ENCODE assay signal across 18 cellular contexts in the genomic region with DNA sequence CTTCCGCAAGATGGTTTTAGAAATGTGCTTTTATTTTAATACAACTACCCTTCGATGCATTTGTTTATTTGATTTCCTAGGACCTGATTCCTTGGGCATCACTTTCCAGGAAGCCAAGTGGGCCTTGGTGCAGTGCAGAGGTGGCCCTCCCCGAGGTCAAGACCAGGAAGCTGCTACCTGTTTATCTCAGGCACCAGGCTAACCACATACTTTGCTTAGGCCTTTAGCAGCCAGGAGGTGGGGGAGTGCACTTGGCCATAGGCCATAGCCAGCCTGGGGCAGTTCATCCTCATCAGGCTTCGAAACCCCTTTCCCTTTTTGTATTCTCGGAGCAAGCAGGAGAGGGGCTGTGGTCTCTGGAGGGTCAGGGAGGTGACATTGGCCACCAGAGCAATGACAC. TPM values are rescaled to one million over a fixed set of nuclear protein-coding genes. Genes with fewer than 3 reads are reported as not detected.
A peak's percentile ranks its signal among the peaks of the same experiment; 100 is the strongest.
DNase-seq lines count a peak whose midpoint lies in the region; ATAC-seq, FAIRE-seq and TF ChIP-seq lines count a peak whose summit lies in the region.
"Had no signal": no experiment of that assay in that cellular context is flagged by ENCODE, and none has a peak within 500 bp of the region (broad histone marks: within the 10 kb centered on the region; RNA-seq: fewer than 3 reads in every experiment).

No MANE protein-coding gene starts in this region.

- POLR2A ChIA-PET in HepG2 (lab: Yijun Ruan, JAX) = no interaction called here

- intact Hi-C loops in HepG2 (cut with micrococcal nuclease; ENCODE audit: unreplicated experiment) (loop anchor here (10.0 kb wide), 1 partner anchor 1202 kb away; no protein-coding TSS in a partner anchor), stomach (cut with DNase I; ENCODE audit: low total_unique reads) (no loop called here), posterior cingulate gyrus (cut with DNase I) (no loop called here)

- CTCF ChIA-PET in HepG2 (lab: Yijun Ruan, JAX; ENCODE audit: low intra/inter-chr PET ratio, low total read pairs) = interaction anchor here (8.2 kb wide), 1 partner anchor 65 kb away, joined by 82 read pairs; no protein-coding TSS in a partner anchor

- TF ChIP-seq RAD21 in liver (IDR thresholded peaks at IDR 0.05) (no peak), HepG2 (CRISPR knock-in tag; IDR thresholded peaks at IDR 0.05) (no peak)

- H2AFZ ChIP-seq in HepG2 (ENCODE audit: low read length) (no peak overlapping the region), MM.1S (ENCODE audit: low read length) (no peak overlapping the region)

- TF ChIP-seq CTCF in liver (IDR thresholded peaks at IDR 0.05; ENCODE audit: low read depth, low read length, missing input control) (no peak), HepG2 (CRISPR knock-in tag; IDR thresholded peaks at IDR 0.05) (no peak), MM.1S (IDR thresholded peaks at IDR 0.05; ENCODE audit: low read length) (no peak), stomach (IDR thresholded peaks at IDR 0.05) (no peak)

- H3K9ac ChIP-seq in liver (ENCODE audit: low read depth in 1 of 2, low read length in 2 of 2) = peak overlapping the region in 1 of 2 donors; percentile 30
- H3K9ac ChIP-seq in HepG2 (ENCODE audit: insufficient read depth, low read depth, low read length) = no peak overlapping the region
- no peak overlapping the region for H3K9ac ChIP-seq in MM.1S (ENCODE audit: low read length)

- in situ Hi-C loops in HepG2 (cut with HindIII; ENCODE audit: extremely low pct_ligation_motif_present, low pct_unique_long_range_greater_than_20kb) = no loop called here

- H3K4me1 Mint-ChIP-seq in activated T-cell treated with anti-CD3 and anti-CD28 coated beads, Interleukin-2, amount 50 U/mL, for 72 hours (ENCODE audit: low read depth) = peaks cover 10% of the 10 kb centered on the region
- H3K4me1 Mint-ChIP-seq: central memory CD8-positive, alpha-beta T cell had no signal

- DNase-seq in HepG2 (ENCODE audit: low spot score) = no peak
- DNase-seq in MM.1S = peak; percentile 46
- peak; percentile 33 for DNase-seq in stomach
- no peak for DNase-seq in posterior cingulate gyrus
- DNase-seq in NCI-H2196 (lab: John Stamatoyannopoulos, UW; ENCODE audit: unreplicated experiment) = no peak
- no peak for DNase-seq in activated T-cell treated with anti-CD3 and anti-CD28 coated beads, Interleukin-2, amount 50 U/mL, for 72 hours
- DNase-seq: activated CD8-positive, alpha-beta T cell treated with anti-CD3 and anti-CD28 coated beads, Interleukin-2, amount 10 ng/mL, durations not matched to agents 7 days and 5 days; CD8-positive, alpha-beta T cell; effector memory CD4-positive, alpha-beta T cell; hypothalamus; NCI-H1092 treated with DMSO at 0.1 percent for 48 hours; occipital lobe; right lobe of liver; stimulated activated CD4-positive, alpha-beta T cell treated with anti-CD3 and anti-CD28 coated beads, Interleukin-1b, Interleukin-23, amount 100 ng/mL, for 48 hours had no signal

- no peak overlapping the region for H3K4me2 ChIP-seq in HepG2 (ENCODE audit: low read depth, low read length)
- no peak overlapping the region for H3K4me2 ChIP-seq in MM.1S (ENCODE audit: low read depth, low read length)

- no peak overlapping the region for H3K4me3 Mint-ChIP-seq in activated T-cell treated with anti-CD3 and anti-CD28 coated beads, Interleukin-2, amount 50 U/mL, for 72 hours
- H3K4me3 Mint-ChIP-seq: activated CD8-positive, alpha-beta T cell treated with anti-CD3 and anti-CD28 coated beads, Interleukin-2, amount 10 ng/mL, durations not matched to agents 7 days and 5 days; CD8-positive, alpha-beta T cell; central memory CD8-positive, alpha-beta T cell had no signal

- no peak for TF ChIP-seq POLR2A in HepG2 (IDR thresholded peaks at IDR 0.05; ENCODE audit: insufficient read depth in 1 of 2, low read depth in 2 of 2, low read length in 2 of 2)
- no peak for TF ChIP-seq POLR2A in stomach (IDR thresholded peaks at IDR 0.05)

- FAIRE-seq in HepG2 (lab: Jason Lieb, UNC) = no peak

- no peaks in the 10 kb centered on the region for H3K9me3 Mint-ChIP-seq in activated T-cell treated with anti-CD3 and anti-CD28 coated beads, Interleukin-2, amount 50 U/mL, for 72 hours
- H3K9me3 Mint-ChIP-seq: CD8-positive, alpha-beta T cell; central memory CD8-positive, alpha-beta T cell had no signal

- H3K27ac Mint-ChIP-seq in activated T-cell treated with anti-CD3 and anti-CD28 coated beads, Interleukin-2, amount 50 U/mL, for 72 hours = no peak overlapping the region
- H3K27ac Mint-ChIP-seq: activated CD8-positive, alpha-beta T cell treated with anti-CD3 and anti-CD28 coated beads, Interleukin-2, amount 10 ng/mL, durations not matched to agents 7 days and 5 days had no signal

- ATAC-seq in HepG2 = no peak
- peak; percentile 47 for ATAC-seq in HG02623 (IDR thresholded peaks at IDR 0.05; ENCODE audit: unreplicated experiment)
- no peak for ATAC-seq in activated T-cell treated with anti-CD3 and anti-CD28 coated beads, Interleukin-2, amount 50 U/mL, for 72 hours (replicated peaks in 1 of 2)
- ATAC-seq: activated CD8-positive, alpha-beta T cell treated with anti-CD3 and anti-CD28 coated beads, Interleukin-2, amount 10 ng/mL, durations not matched to agents 7 days and 5 days; CD8-positive, alpha-beta T cell had no signal

- H3F3A ChIP-seq in MM.1S (ENCODE audit: insufficient read depth, low read length) = no peaks in the 10 kb centered on the region

- H3K79me2 ChIP-seq in HepG2 (ENCODE audit: insufficient read depth, low read length) (no peaks in the 10 kb centered on the region), MM.1S (ENCODE audit: low read length) (no peaks in the 10 kb centered on the region)

- H3K4me1 ChIP-seq in liver (ENCODE audit: control insufficient read depth in 4 of 4, insufficient read depth in 4 of 4, low read length in 3 of 4) (peaks cover 2 to 16% (median 9%) of the 10 kb centered on the region in 4 donors), HepG2 (ENCODE audit: insufficient read depth, low read length) (no peaks in the 10 kb centered on the region), MM.1S (ENCODE audit: low read length) (no peaks in the 10 kb centered on the region), stomach (peaks cover 11 to 20% (median 18%) of the 10 kb centered on the region in 4 donors)
- H3K4me1 ChIP-seq: right lobe of liver had no signal

- 76% methylated on average over 5 of the region's 5 CpGs for WGBS in liver
- 94% methylated on average over 5 of the region's 5 CpGs for WGBS in HepG2 (ENCODE audit: low lambda C conversion rate)
- WGBS in stomach, 5 donors = 74 to 81% (median 77%) methylated on average over 5 of the region's 5 CpGs

- H3K36me3 ChIP-seq in liver (ENCODE audit: control insufficient read depth in 4 of 4, insufficient read depth in 3 of 4, low read depth in 1 of 4, low read length in 3 of 4) = peaks cover 0 to 8% (median 2%) of the 10 kb centered on the region in 4 donors
- peaks cover 16 to 78% of the 10 kb centered on the region in 2 experiments for H3K36me3 ChIP-seq in HepG2 (replicated peaks in 1 of 2; ENCODE audit: control insufficient read depth in 1 of 2, insufficient read depth in 2 of 2, low read length in 2 of 2)
- H3K36me3 ChIP-seq in MM.1S (replicated peaks; ENCODE audit: insufficient read depth, low read length) = no peaks in the 10 kb centered on the region
- H3K36me3 ChIP-seq in stomach = peaks cover 0 to 15% (median 8%) of the 10 kb centered on the region in 4 donors

- H3K9me3 ChIP-seq in liver (ENCODE audit: control insufficient read depth in 4 of 4, low read length in 3 of 4) (no peaks in the 10 kb centered on the region), HepG2 (ENCODE audit: low read length) (no peaks in the 10 kb centered on the region), MM.1S (replicated peaks; ENCODE audit: insufficient read depth, low read length) (no peaks in the 10 kb centered on the region), stomach (no peaks in the 10 kb centered on the region)
- H3K9me3 ChIP-seq: right lobe of liver had no signal

- H3K27me3 Mint-ChIP-seq in activated T-cell treated with anti-CD3 and anti-CD28 coated beads, Interleukin-2, amount 50 U/mL, for 72 hours (ENCODE audit: low read depth) = no peaks in the 10 kb centered on the region
- H3K27me3 Mint-ChIP-seq: central memory CD8-positive, alpha-beta T cell had no signal

- BruUV-seq in HepG2 (replicated peaks; lab: Mats Ljungman, UMichigan) = no TSS peak

- no peak overlapping the region for H3K4me3 ChIP-seq in liver (ENCODE audit: low read depth in 1 of 3, low read length in 3 of 3)
- H3K4me3 ChIP-seq in HepG2 (replicated peaks in 1 of 3; ENCODE audit: insufficient read depth in 1 of 3, low read depth in 2 of 3, low read length in 3 of 3) = no peak overlapping the region
- no peak overlapping the region for H3K4me3 ChIP-seq in MM.1S (ENCODE audit: low read length)
- H3K4me3 ChIP-seq in stomach = no peak overlapping the region
- H3K4me3 ChIP-seq: right lobe of liver had no signal

- H3K9me2 ChIP-seq in MM.1S (replicated peaks; ENCODE audit: insufficient read depth, low read length) = no peaks in the 10 kb centered on the region

- H3K27ac ChIP-seq in liver (ENCODE audit: low read depth in 1 of 2, low read length in 2 of 2) = peak overlapping the region; percentile 31 to 52
- no peak overlapping the region for H3K27ac ChIP-seq in HepG2 (ENCODE audit: extremely low read length, insufficient read depth, low read length)
- H3K27ac ChIP-seq in MM.1S (ENCODE audit: low read length) = no peak overlapping the region
- no peak overlapping the region for H3K27ac ChIP-seq in stomach
- H3K27ac ChIP-seq: right lobe of liver, RWPE1 had no signal

- no peaks in the 10 kb centered on the region for H3K36me3 Mint-ChIP-seq in activated T-cell treated with anti-CD3 and anti-CD28 coated beads, Interleukin-2, amount 50 U/mL, for 72 hours (ENCODE audit: insufficient read depth in 2 of 2)

- no peaks in the 10 kb centered on the region for H3K27me3 ChIP-seq in liver (ENCODE audit: control insufficient read depth in 4 of 4, insufficient read depth in 4 of 4, low read length in 3 of 4)
- H3K27me3 ChIP-seq in HepG2 (ENCODE audit: control insufficient read depth in 1 of 2, insufficient read depth in 2 of 2, low read length in 2 of 2) = no peaks in the 10 kb centered on the region
- no peaks in the 10 kb centered on the region for H3K27me3 ChIP-seq in MM.1S (replicated peaks; ENCODE audit: insufficient read depth, low read length)
- no peaks in the 10 kb centered on the region for H3K27me3 ChIP-seq in stomach
- H3K27me3 ChIP-seq: right lobe of liver had no signal

- TF ChIP-seq EP300 in HepG2 (IDR thresholded peaks at IDR 0.05; ENCODE audit: low read depth in 2 of 2, low read length in 2 of 2) (no peak), HepG2 (CRISPR knock-in tag; IDR thresholded peaks at IDR 0.05; ENCODE audit: borderline replicate concordance) (no peak), stomach (IDR thresholded peaks at IDR 0.05) (no peak)

- H4K20me1 ChIP-seq in HepG2 (ENCODE audit: insufficient read depth, low read length) (no peaks in the 10 kb centered on the region), MM.1S (ENCODE audit: insufficient read depth, low read length) (no peaks in the 10 kb centered on the region)

RNA-seq across cellular contexts. Expression of a gene that starts 45.4 kb away (rescaled TPM):
- total RNA-seq in liver (10 to 100 TPM; 11.9 to 20.2 TPM), HepG2 (2016; rRNA removed; fragmentation: Illumina TruSeq; extraction: Trizol) (72.7 and 82.7 TPM in 2 replicates), stomach (10 to 100 TPM in 4 of 5 donors, 1 to 10 TPM in 1; 8.2 to 68.7 (median 27.9) TPM)
- polyA plus RNA-seq in liver (10 to 100 TPM; 14.6 to 19.7 TPM), HepG2 (2011; rRNA removed) (128 and 139 TPM in 2 replicates), stomach (10 to 100 TPM; 22.0 to 28.2 (median 22.3) TPM)
- total RNA-seq in HepG2 (2016; cell fraction: cytosol; rRNA removed; fragmentation: Illumina TruSeq; extraction: Trizol; ENCODE audit: low read depth) = 80.8 and 81.2 TPM in 2 replicates
- total RNA-seq in HepG2 (2016; cell fraction: insoluble cytoplasmic fraction; rRNA removed; fragmentation: Illumina TruSeq; extraction: Trizol) = 71.5 and 84.1 TPM in 2 replicates
- total RNA-seq in HepG2 (2016; cell fraction: membrane; rRNA removed; fragmentation: Illumina TruSeq; extraction: Trizol) = 118 and 120 TPM in 2 replicates
- 54.8 and 63.5 TPM in 2 replicates for total RNA-seq in HepG2 (2016; cell fraction: nucleus; rRNA removed; fragmentation: Illumina TruSeq; extraction: Trizol)
- polyA plus RNA-seq in HepG2 (2011; cell fraction: cytosol; rRNA removed) = 66.6 and 86.5 TPM in 2 replicates
- 178 and 185 TPM in 2 replicates for polyA plus RNA-seq in HepG2 (2011; cell fraction: nucleus; rRNA removed)
- polyA plus RNA-seq in HepG2 (2012) = 102 and 128 TPM in 2 replicates
- 90.2 and 93.3 TPM in 2 replicates for polyA plus RNA-seq in HepG2 (2016; cell fraction: cytosol; fragmentation: Illumina TruSeq; extraction: Trizol; ENCODE audit: low read depth)
- polyA plus RNA-seq in HepG2 (2016; cell fraction: insoluble cytoplasmic fraction; fragmentation: Illumina TruSeq; extraction: Trizol; ENCODE audit: low read depth) = 76.6 and 77.2 TPM in 2 replicates
- polyA plus RNA-seq in HepG2 (2016; cell fraction: membrane; fragmentation: Illumina TruSeq; extraction: Trizol; ENCODE audit: low read depth) = 95.5 and 101 TPM in 2 replicates
- polyA plus RNA-seq in HepG2 (2016; cell fraction: nucleus; fragmentation: Illumina TruSeq; extraction: Trizol; ENCODE audit: insufficient read depth, low read depth) = 98.5 and 106 TPM in 2 replicates
- polyA minus RNA-seq in HepG2 (2011; rRNA and poly(A)+ RNA removed; ENCODE audit: low replicate concordance) = 26.5 and 45.2 TPM in 2 replicates
- 34.7 and 39.1 TPM in 2 replicates for polyA minus RNA-seq in HepG2 (2011; cell fraction: cytosol; rRNA and poly(A)+ RNA removed)
- 119 and 126 TPM in 2 replicates for polyA minus RNA-seq in HepG2 (2011; cell fraction: nucleus; rRNA and poly(A)+ RNA removed)
- 10 to 100 TPM; 28.6 to 34.5 TPM for total RNA-seq in activated T-cell treated with anti-CD3 and anti-CD28 coated beads, Interleukin-2, amount 50 U/mL, for 72 hours

Comparison
In these comparisons a context has a peak if more than half of its experiments do, and no peak if none do; other contexts are left out.
1. H3K27ac ChIP-seq: peak in liver (2 of 2); none in HepG2 (single experiment), MM.1S (single experiment) and stomach (0 of 5).
2. DNase-seq: peak in MM.1S (single experiment) and stomach (single experiment); none in HepG2 (single experiment), posterior cingulate gyrus (0 of 10), NCI-H2196 (single experiment) and activated T-cell treated with anti-CD3 and anti-CD28 coated beads, Interleukin-2, amount 50 U/mL, for 72 hours (0 of 2).